In genomic region chr4:99228706-99229105, GRCh38 we compare ENCODE assay signal across 4 cellular contexts. TPM values are rescaled to one million over a fixed set of nuclear protein-coding genes. Genes with fewer than 3 reads are reported as not detected.
"Had no signal": no experiment of that assay in that cellular context is flagged by ENCODE, and none has a peak within 500 bp of the region (broad histone marks: within the 10 kb centered on the region; RNA-seq: fewer than 3 reads in every experiment).

No MANE protein-coding gene starts in this region.

RNA-seq across cellular contexts. Expression of gene ADH6, which starts 9.7 kb away (rescaled TPM):
- total RNA-seq: subcutaneous adipose tissue, temporal lobe, tibial nerve, vagina had no signal
